1 cellular context compared by ENCODE assay signal in the genomic region with DNA sequence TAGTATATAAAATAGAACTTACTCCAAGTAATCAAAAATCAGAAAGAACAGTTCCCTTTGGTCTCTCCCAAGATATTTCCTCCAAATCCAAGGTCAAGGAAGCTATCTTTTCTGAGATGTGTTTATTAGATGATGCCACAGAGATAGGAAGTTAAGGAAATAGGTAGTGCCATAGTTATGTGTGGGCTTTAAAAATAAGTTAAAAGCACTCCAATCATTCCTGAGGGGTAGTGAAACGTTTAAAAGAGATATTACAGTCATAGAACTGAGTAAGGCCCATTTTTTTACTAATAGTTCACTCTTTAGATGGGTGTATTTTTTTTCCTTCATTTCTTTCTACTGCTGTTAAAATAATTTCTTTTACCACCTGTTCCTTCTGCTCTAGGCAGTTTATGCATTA.
TF ChIP-seq lines count a peak whose summit lies in the region.

No MANE protein-coding gene starts in this region.

TF ChIP-seq in SK-N-SH, 30 proteins besides CTCF, POLR2A, EP300 and RAD21 (continued from another document):
- TF ChIP-seq TAF1 (IDR thresholded peaks at IDR 0.05; ENCODE audit: borderline replicate concordance, low read depth, low read length): no peak
- no peak for TF ChIP-seq REST (IDR thresholded peaks at IDR 0.05; ENCODE audit: low read depth, low read length)
- TF ChIP-seq RCOR1 (IDR thresholded peaks at IDR 0.05; ENCODE audit: low read length): no peak
- no peak for TF ChIP-seq RXRA (IDR thresholded peaks at IDR 0.05; ENCODE audit: borderline replicate concordance, low read depth)
- TF ChIP-seq JUND (IDR thresholded peaks at IDR 0.05): no peak
- TF ChIP-seq SIN3A (IDR thresholded peaks at IDR 0.05; ENCODE audit: borderline replicate concordance, low read depth, low read length): no peak
- TF ChIP-seq, protein P1, sequence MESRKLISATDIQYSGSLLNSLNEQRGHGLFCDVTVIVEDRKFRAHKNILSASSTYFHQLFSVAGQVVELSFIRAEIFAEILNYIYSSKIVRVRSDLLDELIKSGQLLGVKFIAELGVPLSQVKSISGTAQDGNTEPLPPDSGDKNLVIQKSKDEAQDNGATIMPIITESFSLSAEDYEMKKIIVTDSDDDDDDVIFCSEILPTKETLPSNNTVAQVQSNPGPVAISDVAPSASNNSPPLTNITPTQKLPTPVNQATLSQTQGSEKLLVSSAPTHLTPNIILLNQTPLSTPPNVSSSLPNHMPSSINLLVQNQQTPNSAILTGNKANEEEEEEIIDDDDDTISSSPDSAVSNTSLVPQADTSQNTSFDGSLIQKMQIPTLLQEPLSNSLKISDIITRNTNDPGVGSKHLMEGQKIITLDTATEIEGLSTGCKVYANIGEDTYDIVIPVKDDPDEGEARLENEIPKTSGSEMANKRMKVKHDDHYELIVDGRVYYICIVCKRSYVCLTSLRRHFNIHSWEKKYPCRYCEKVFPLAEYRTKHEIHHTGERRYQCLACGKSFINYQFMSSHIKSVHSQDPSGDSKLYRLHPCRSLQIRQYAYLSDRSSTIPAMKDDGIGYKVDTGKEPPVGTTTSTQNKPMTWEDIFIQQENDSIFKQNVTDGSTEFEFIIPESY (IDR thresholded peaks at IDR 0.05; ENCODE audit: borderline replicate concordance, low read depth): no peak
- no peak for TF ChIP-seq NRF1 (IDR thresholded peaks at IDR 0.05; ENCODE audit: low read depth, low read length)
- TF ChIP-seq GATA2 (CRISPR knock-in tag; IDR thresholded peaks at IDR 0.05): no peak
- no peak for TF ChIP-seq YY1 (IDR thresholded peaks at IDR 0.05; ENCODE audit: low read depth)
- TF ChIP-seq RFX5 (IDR thresholded peaks at IDR 0.05; ENCODE audit: low read length): no peak
- TF ChIP-seq, protein P2, sequence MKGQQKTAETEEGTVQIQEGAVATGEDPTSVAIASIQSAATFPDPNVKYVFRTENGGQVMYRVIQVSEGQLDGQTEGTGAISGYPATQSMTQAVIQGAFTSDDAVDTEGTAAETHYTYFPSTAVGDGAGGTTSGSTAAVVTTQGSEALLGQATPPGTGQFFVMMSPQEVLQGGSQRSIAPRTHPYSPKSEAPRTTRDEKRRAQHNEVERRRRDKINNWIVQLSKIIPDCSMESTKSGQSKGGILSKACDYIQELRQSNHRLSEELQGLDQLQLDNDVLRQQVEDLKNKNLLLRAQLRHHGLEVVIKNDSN (IDR thresholded peaks at IDR 0.05; ENCODE audit: borderline replicate concordance, low read depth): no peak
- TF ChIP-seq, protein P3, sequence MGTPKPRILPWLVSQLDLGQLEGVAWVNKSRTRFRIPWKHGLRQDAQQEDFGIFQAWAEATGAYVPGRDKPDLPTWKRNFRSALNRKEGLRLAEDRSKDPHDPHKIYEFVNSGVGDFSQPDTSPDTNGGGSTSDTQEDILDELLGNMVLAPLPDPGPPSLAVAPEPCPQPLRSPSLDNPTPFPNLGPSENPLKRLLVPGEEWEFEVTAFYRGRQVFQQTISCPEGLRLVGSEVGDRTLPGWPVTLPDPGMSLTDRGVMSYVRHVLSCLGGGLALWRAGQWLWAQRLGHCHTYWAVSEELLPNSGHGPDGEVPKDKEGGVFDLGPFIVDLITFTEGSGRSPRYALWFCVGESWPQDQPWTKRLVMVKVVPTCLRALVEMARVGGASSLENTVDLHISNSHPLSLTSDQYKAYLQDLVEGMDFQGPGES (IDR thresholded peaks at IDR 0.05; ENCODE audit: low read depth, low read length): no peak
- TF ChIP-seq SMC3 (IDR thresholded peaks at IDR 0.05; ENCODE audit: low read depth, low read length): no peak
